ENCODE assay signal across 8 cellular contexts in genomic region chr22:49670610-49671330, GRCh38.
DNase-seq lines count a peak whose midpoint lies in the region; ATAC-seq and TF ChIP-seq lines count a peak whose summit lies in the region.

No MANE protein-coding gene starts in this region.

- TF ChIP-seq CTCF in body of pancreas (IDR thresholded peaks at IDR 0.05) (no peak), omental fat pad (IDR thresholded peaks at IDR 0.05) (no peak)

- intact Hi-C loops in body of pancreas (cut with DNase I) = no loop called here

- peak; percentile 23 for DNase-seq in stimulated activated CD4-positive, alpha-beta T cell treated with anti-CD3 and anti-CD28 coated beads, Interleukin-12 subunit alpha, Interleukin-12 subunit beta, amount 100 ng/mL, for 4 hours
- DNase-seq in stimulated activated CD4-positive, alpha-beta T cell treated with anti-CD3 and anti-CD28 coated beads, Interleukin-2, amount 100 ng/mL, for 48 hours = no peak
- DNase-seq in body of pancreas (peak in 1 of 4 donors; percentile 9), omental fat pad (ENCODE audit: low spot score) (no peak), medulla oblongata (ENCODE audit: extremely low spot score) (no peak)
- DNase-seq in naive thymus-derived CD8-positive, alpha-beta T cell = peak in 2 of 10 donors; percentile 11 to 17
- no peak for DNase-seq in effector CD8-positive, alpha-beta T cell (lab: John Stamatoyannopoulos, UW)

- peak overlapping the region; percentile 69 to 87 (median 84) for H3K4me3 Mint-ChIP-seq in naive thymus-derived CD8-positive, alpha-beta T cell

- H3K9me3 ChIP-seq in body of pancreas = no peaks in the 10 kb centered on the region

- POLR2A ChIA-PET in naive thymus-derived CD8-positive, alpha-beta T cell (lab: Charles Lee) = interaction anchor here (1.1 to 1.5 kb wide), 2 partner anchors 13 to 23 kb away, joined by 3 to 7 read pairs; no protein-coding TSS in a partner anchor

- H3K9me3 Mint-ChIP-seq in naive thymus-derived CD8-positive, alpha-beta T cell = no peaks in the 10 kb centered on the region

- peaks cover 7 to 28% (median 8%) of the 10 kb centered on the region in 5 donors for H3K27me3 Mint-ChIP-seq in naive thymus-derived CD8-positive, alpha-beta T cell

- no peak overlapping the region for H3K4me3 ChIP-seq in body of pancreas

- peak overlapping the region in 7 of 10 donors; percentile 29 to 81 (median 69) for H3K27ac Mint-ChIP-seq in naive thymus-derived CD8-positive, alpha-beta T cell

- H3K27me3 ChIP-seq in body of pancreas = peaks cover 0 to 22% of the 10 kb centered on the region in 2 donors

- WGBS in body of pancreas, 2 donors = 0 to 2% methylated on average over 17 to 40 of the region's 45 CpGs

- no peaks in the 10 kb centered on the region for H3K4me1 ChIP-seq in body of pancreas

- H3K4me1 Mint-ChIP-seq in naive thymus-derived CD8-positive, alpha-beta T cell = peaks cover 18 to 34% (median 31%) of the 10 kb centered on the region in 4 donors

- ATAC-seq in body of pancreas = peak; percentile 30
- ATAC-seq in naive thymus-derived CD8-positive, alpha-beta T cell = peak; percentile 12 to 43
- no peak for ATAC-seq in omental fat pad (ENCODE audit: low FRiP score)
- no peak for ATAC-seq in GM18861 (IDR thresholded peaks at IDR 0.05; ENCODE audit: unreplicated experiment)

- H3K27ac ChIP-seq in body of pancreas = no peak overlapping the region

- H3K36me3 Mint-ChIP-seq in naive thymus-derived CD8-positive, alpha-beta T cell = no peaks in the 10 kb centered on the region

- TF ChIP-seq POLR2A in body of pancreas (IDR thresholded peaks at IDR 0.05) = no peak

- no peaks in the 10 kb centered on the region for H3K36me3 ChIP-seq in body of pancreas (replicated peaks in 1 of 2; ENCODE audit: insufficient read depth in 1 of 2, low read depth in 2 of 2)

Comparison
In these comparisons a context has a peak if more than half of its experiments do, and no peak if none do; other contexts are left out.
1. ATAC-seq: peak in body of pancreas (single experiment) and naive thymus-derived CD8-positive, alpha-beta T cell (2 of 2); none in omental fat pad (single experiment) and GM18861 (single experiment).